33 cellular contexts compared by ENCODE assay signal in genomic region chr12:67986632-67987031, GRCh38. TPM values are rescaled to one million over a fixed set of nuclear protein-coding genes. Genes with fewer than 3 reads are reported as not detected.
"Had no signal": no experiment of that assay in that cellular context is flagged by ENCODE, and none has a peak within 500 bp of the region (broad histone marks: within the 10 kb centered on the region; RNA-seq: fewer than 3 reads in every experiment).

No MANE protein-coding gene starts in this region.

- ATAC-seq: activated CD8-positive, alpha-beta memory T cell treated with anti-CD3 and anti-CD28 coated beads, Interleukin-2, amount 10 ng/mL, durations not matched to agents 7 days and 5 days; activated naive CD8-positive, alpha-beta T cell treated with anti-CD3 and anti-CD28 coated beads, Interleukin-2, amount 50 U/mL, for 24 hours; PC-3 had no signal

- H3K4me3 ChIP-seq: Peyer's patch, SJSA1 had no signal

- H3K27ac ChIP-seq: brain microvascular endothelial cell, Peyer's patch, SJSA1, WERI-Rb-1 had no signal

- H3K36me3 ChIP-seq: brain microvascular endothelial cell, Peyer's patch, SJSA1, WERI-Rb-1 had no signal

- H3K9me3 ChIP-seq: Peyer's patch, SJSA1 had no signal

- DNase-seq: activated CD4-positive, alpha-beta memory T cell treated with anti-CD3 and anti-CD28 coated beads, Interleukin-2, amount 10 ng/mL, durations not matched to agents 7 days and 5 days; activated CD4-positive, alpha-beta T cell treated with anti-CD3 and anti-CD28 coated beads for 1 hour; activated CD4-positive, alpha-beta T cell treated with anti-CD3 and anti-CD28 coated beads for 48 hours; activated CD4-positive, CD25-positive, alpha-beta regulatory T cell; activated CD8-positive, alpha-beta memory T cell treated with anti-CD3 and anti-CD28 coated beads for 24 hours; activated CD8-positive, alpha-beta memory T cell treated with anti-CD3 and anti-CD28 coated beads, Interleukin-2, amount 10 ng/mL, durations not matched to agents 7 days and 5 days; activated CD8-positive, alpha-beta memory T cell treated with anti-CD3 and anti-CD28 coated beads, Interleukin-2, amount 50 U/mL, for 48 hours; activated effector memory CD4-positive, alpha-beta T cell treated with Interleukin-2 at 50 U/mL for 16 hours; activated naive CD4-positive, alpha-beta T cell treated with anti-CD3 and anti-CD28 coated beads, Interleukin-2, amount 10 ng/mL, durations not matched to agents 7 days and 5 days; activated naive CD8-positive, alpha-beta T cell treated with anti-CD3 and anti-CD28 coated beads, Interleukin-2, amount 50 U/mL, for 24 hours; activated T-cell treated with anti-CD3 and anti-CD28 coated beads, Interleukin-2, amount 50 U/mL, for 48 hours; amniotic stem cell; aorta; brain microvascular endothelial cell; central memory CD4-positive, alpha-beta T cell; NCI-H1092 treated with DMSO at 0.1 percent for 48 hours; NCI-H1417; NCI-H146; NCI-H187; NCI-H2029 treated with DMSO at 0.1 percent for 48 hours; NCI-H2107; NCI-H510A; NCI-H748 treated with DMSO at 0.1 percent for 48 hours; NK-92 treated with Interleukin-12 subunit alpha and Interleukin-12 subunit beta, amount 100 ng/mL, for 24 hours; PC-3; Peyer's patch; RPMI8226; SHP77 treated with DMSO at 0.1 percent for 48 hours; T1000; WERI-Rb-1 had no signal

- H3K27me3 ChIP-seq: brain microvascular endothelial cell, Peyer's patch, SJSA1 had no signal

- H3K4me1 ChIP-seq: Peyer's patch had no signal

RNA-seq across cellular contexts. Expression of gene IFNG-AS1, which starts 2.6 kb away (rescaled TPM):
- total RNA-seq: M059J; PC-3; SJSA1; T-helper 2 cell treated with Interferon-gamma antibody and Interleukin-4, amounts not matched to agents 100 ng/mL and 5 ng/mL, for 36 hours had no signal
- polyA plus RNA-seq: aorta had no signal
